In the genomic region with DNA sequence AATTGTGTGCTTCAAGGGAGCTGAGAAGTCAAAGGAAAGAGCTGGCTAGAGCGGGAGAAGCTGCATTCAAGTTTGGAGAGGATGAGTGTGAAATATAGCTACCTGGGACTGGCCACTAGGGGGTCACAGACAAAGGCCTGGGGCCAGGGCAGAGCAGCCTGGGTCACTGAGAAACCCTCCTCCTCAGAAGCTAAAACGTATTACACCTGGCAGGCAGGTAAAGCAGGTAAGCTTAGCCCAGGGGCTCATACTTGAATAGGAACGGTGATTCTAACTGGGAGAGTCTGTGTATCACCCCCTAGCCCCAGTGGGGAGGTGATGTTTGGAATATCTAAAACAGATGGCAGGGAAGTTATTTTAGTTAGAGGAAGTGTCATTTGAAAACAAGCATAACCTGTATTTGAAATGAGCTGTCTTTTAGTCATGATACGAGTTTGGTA, we compare ENCODE assay signal across 1 cellular context.
TF ChIP-seq lines count a peak whose summit lies in the region.

No MANE protein-coding gene starts in this region.

TF ChIP-seq in HepG2, 621 proteins besides CTCF, POLR2A, EP300 and RAD21:
- TF ChIP-seq ZNF777 (CRISPR knock-in tag; IDR thresholded peaks at IDR 0.05), result no peak
- TF ChIP-seq KLF13 (CRISPR knock-in tag; IDR thresholded peaks at IDR 0.05), result no peak
- no peak for TF ChIP-seq ATM (IDR thresholded peaks at IDR 0.05; ENCODE audit: borderline replicate concordance)
- TF ChIP-seq DNMT1 (CRISPR knock-in tag; IDR thresholded peaks at IDR 0.05), result peak; percentile 25; the same call in 1 of the 2 replicates
- peak; percentile 67 for TF ChIP-seq XRCC5 (optimal IDR thresholded peaks at IDR 0.05; ENCODE audit: low read length)
- TF ChIP-seq, protein P1, sequence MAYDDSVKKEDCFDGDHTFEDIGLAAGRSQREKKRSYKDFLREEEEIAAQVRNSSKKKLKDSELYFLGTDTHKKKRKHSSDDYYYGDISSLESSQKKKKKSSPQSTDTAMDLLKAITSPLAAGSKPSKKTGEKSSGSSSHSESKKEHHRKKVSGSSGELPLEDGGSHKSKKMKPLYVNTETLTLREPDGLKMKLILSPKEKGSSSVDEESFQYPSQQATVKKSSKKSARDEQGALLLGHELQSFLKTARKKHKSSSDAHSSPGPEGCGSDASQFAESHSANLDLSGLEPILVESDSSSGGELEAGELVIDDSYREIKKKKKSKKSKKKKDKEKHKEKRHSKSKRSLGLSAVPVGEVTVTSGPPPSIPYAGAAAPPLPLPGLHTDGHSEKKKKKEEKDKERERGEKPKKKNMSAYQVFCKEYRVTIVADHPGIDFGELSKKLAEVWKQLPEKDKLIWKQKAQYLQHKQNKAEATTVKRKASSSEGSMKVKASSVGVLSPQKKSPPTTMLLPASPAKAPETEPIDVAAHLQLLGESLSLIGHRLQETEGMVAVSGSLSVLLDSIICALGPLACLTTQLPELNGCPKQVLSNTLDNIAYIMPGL (CRISPR knock-in tag; IDR thresholded peaks at IDR 0.05; ENCODE audit: borderline replicate concordance in 1 of 2, low read depth in 1 of 2), result 0 out of 4 replicates have a peak, but pooled peaks of 1 of the 2 experiments have one; percentile 14
- TF ChIP-seq, protein P2, sequence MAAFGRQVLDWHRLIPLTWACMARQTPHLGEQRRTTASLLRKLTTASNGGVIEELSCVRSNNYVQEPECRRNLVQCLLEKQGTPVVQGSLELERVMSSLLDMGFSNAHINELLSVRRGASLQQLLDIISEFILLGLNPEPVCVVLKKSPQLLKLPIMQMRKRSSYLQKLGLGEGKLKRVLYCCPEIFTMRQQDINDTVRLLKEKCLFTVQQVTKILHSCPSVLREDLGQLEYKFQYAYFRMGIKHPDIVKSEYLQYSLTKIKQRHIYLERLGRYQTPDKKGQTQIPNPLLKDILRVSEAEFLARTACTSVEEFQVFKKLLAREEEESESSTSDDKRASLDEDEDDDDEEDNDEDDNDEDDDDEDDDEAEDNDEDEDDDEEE (CRISPR knock-in tag; IDR thresholded peaks at IDR 0.05), result 0 out of 2 replicates have a peak, but pooled peaks have one; percentile 3
- peak; percentile 38; the same call in 1 of the 2 replicates for TF ChIP-seq SMC3 (IDR thresholded peaks at IDR 0.05; ENCODE audit: low read length)
- TF ChIP-seq, protein P3, sequence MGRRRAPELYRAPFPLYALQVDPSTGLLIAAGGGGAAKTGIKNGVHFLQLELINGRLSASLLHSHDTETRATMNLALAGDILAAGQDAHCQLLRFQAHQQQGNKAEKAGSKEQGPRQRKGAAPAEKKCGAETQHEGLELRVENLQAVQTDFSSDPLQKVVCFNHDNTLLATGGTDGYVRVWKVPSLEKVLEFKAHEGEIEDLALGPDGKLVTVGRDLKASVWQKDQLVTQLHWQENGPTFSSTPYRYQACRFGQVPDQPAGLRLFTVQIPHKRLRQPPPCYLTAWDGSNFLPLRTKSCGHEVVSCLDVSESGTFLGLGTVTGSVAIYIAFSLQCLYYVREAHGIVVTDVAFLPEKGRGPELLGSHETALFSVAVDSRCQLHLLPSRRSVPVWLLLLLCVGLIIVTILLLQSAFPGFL (CRISPR knock-in tag; IDR thresholded peaks at IDR 0.05), result no peak
- peak; percentile 90 for TF ChIP-seq ZEB1 (IDR thresholded peaks at IDR 0.05; ENCODE audit: insufficient replicate concordance, low read depth)
- peak; percentile 35; the same call in 1 of the 2 replicates for TF ChIP-seq STAG1 (CRISPR knock-in tag; IDR thresholded peaks at IDR 0.05)
TF ChIP-seq in HepG2: peak in this region for 7.
